ENCODE assay signal across 22 cellular contexts in genomic region chr3:106683931-106684330, GRCh38.
A peak's percentile ranks its signal among the peaks of the same experiment; 100 is the strongest.
DNase-seq lines count a peak whose midpoint lies in the region; ATAC-seq and TF ChIP-seq lines count a peak whose summit lies in the region.
"Had no signal": no experiment of that assay in that cellular context is flagged by ENCODE, and none has a peak within 500 bp of the region (broad histone marks: within the 10 kb centered on the region; RNA-seq: fewer than 3 reads in every experiment).

No MANE protein-coding gene starts in this region.

- H3K79me2 ChIP-seq in smooth muscle cell (ENCODE audit: low read depth) = no peaks in the 10 kb centered on the region

- H3K27me3 ChIP-seq in smooth muscle cell (ENCODE audit: low read depth) = no peaks in the 10 kb centered on the region
- H3K27me3 ChIP-seq: BE2C had no signal

- peaks cover 19% of the 10 kb centered on the region for H3K27me3 Mint-ChIP-seq in activated T-cell treated with anti-CD3 and anti-CD28 coated beads, Interleukin-2, amount 50 U/mL, for 4 hours (ENCODE audit: low read depth)
- H3K27me3 Mint-ChIP-seq: IgD-negative memory B cell had no signal

- no peaks in the 10 kb centered on the region for H3K9me3 ChIP-seq in smooth muscle cell (replicated peaks; ENCODE audit: low read depth)
- H3K9me3 ChIP-seq: BE2C had no signal

- no peak overlapping the region for H3K4me2 ChIP-seq in smooth muscle cell

- H3K36me3 ChIP-seq in smooth muscle cell (ENCODE audit: low read depth) = no peaks in the 10 kb centered on the region
- H3K36me3 ChIP-seq: BE2C had no signal

- no peak overlapping the region for H3K4me3 ChIP-seq in smooth muscle cell

- no peak overlapping the region for H2AFZ ChIP-seq in smooth muscle cell (ENCODE audit: low read depth)

- peaks cover 3% of the 10 kb centered on the region for H3F3A ChIP-seq in smooth muscle cell (ENCODE audit: low read depth)

- H3K4me1 Mint-ChIP-seq in activated T-cell treated with anti-CD3 and anti-CD28 coated beads, Interleukin-2, amount 50 U/mL, for 4 hours (ENCODE audit: low read depth) = no peaks in the 10 kb centered on the region
- H3K4me1 Mint-ChIP-seq: IgD-negative memory B cell had no signal

- no peak for TF ChIP-seq CTCF in GM20000 (IDR thresholded peaks at IDR 0.05; ENCODE audit: extremely low read depth, missing control alignments)
- no peak for TF ChIP-seq CTCF in smooth muscle cell (IDR thresholded peaks at IDR 0.05; ENCODE audit: borderline replicate concordance, insufficient read depth, poor library complexity, severe bottlenecking)

- peak overlapping the region; percentile 78 for H3K27ac ChIP-seq in epithelial cell of prostate
- no peak overlapping the region for H3K27ac ChIP-seq in smooth muscle cell (ENCODE audit: low read depth)
- H3K27ac ChIP-seq: 22Rv1 had no signal

- no peak for ATAC-seq in activated T-cell treated with anti-CD3 and anti-CD28 coated beads, Interleukin-2, amount 50 U/mL, for 4 hours

- H3K4me1 ChIP-seq in smooth muscle cell (ENCODE audit: low read depth) = no peaks in the 10 kb centered on the region
- H3K4me1 ChIP-seq: BE2C had no signal

- H4K20me1 ChIP-seq in smooth muscle cell (ENCODE audit: low read depth) = no peaks in the 10 kb centered on the region

- no peak overlapping the region for H3K9ac ChIP-seq in smooth muscle cell (ENCODE audit: low read depth)

- DNase-seq in DMS 273 (lab: John Stamatoyannopoulos, UW; ENCODE audit: unreplicated experiment) (peak; percentile 11), DMS 273 treated with DMSO at 0.1 percent for 48 hours (lab: John Stamatoyannopoulos, UW) (no peak), NCI-H69 (lab: John Stamatoyannopoulos, UW) (peak; percentile 27), epithelial cell of prostate (ENCODE audit: low read depth, low spot score) (no peak), GM20000 (ENCODE audit: low spot score) (no peak), smooth muscle cell (lab: John Stamatoyannopoulos, UW; ENCODE audit: unreplicated experiment) (no peak)
- no peak for DNase-seq in central memory CD4-positive, alpha-beta T cell
- no peak for DNase-seq in activated T-cell treated with anti-CD3 and anti-CD28 coated beads, Interleukin-2, amount 50 U/mL, for 4 hours
- DNase-seq: BE2C; CD4-positive, alpha-beta T cell; DMS53; EL; HFFc6; NCI-H187; NCI-H2107; NCI-H510A treated with DMSO at 0.1 percent for 48 hours; NCI-H82; OCI-M1; RPMI8226 had no signal

- no peak overlapping the region for H3K4me3 Mint-ChIP-seq in activated T-cell treated with anti-CD3 and anti-CD28 coated beads, Interleukin-2, amount 50 U/mL, for 4 hours
- H3K4me3 Mint-ChIP-seq: CD4-positive, alpha-beta T cell; HFFc6; IgD-negative memory B cell; T-helper 1 cell treated with Interleukin-12 subunit alpha and Interleukin-12 subunit beta and Interleukin-4 antibody, amounts not matched to agents 30 μg/mL and 1 μg/mL, for 36 hours had no signal

- no peaks in the 10 kb centered on the region for H3K36me3 Mint-ChIP-seq in activated T-cell treated with anti-CD3 and anti-CD28 coated beads, Interleukin-2, amount 50 U/mL, for 4 hours (ENCODE audit: insufficient read depth)

- no peaks in the 10 kb centered on the region for H3K9me3 Mint-ChIP-seq in activated T-cell treated with anti-CD3 and anti-CD28 coated beads, Interleukin-2, amount 50 U/mL, for 4 hours
- H3K9me3 Mint-ChIP-seq: CD4-positive, alpha-beta T cell; HFFc6; IgD-negative memory B cell; T-helper 1 cell treated with Interleukin-12 subunit alpha and Interleukin-12 subunit beta and Interleukin-4 antibody, amounts not matched to agents 30 μg/mL and 1 μg/mL, for 36 hours had no signal

Comparison
In these comparisons a context has a peak if more than half of its experiments do, and no peak if none do; other contexts are left out.
1. DNase-seq: peak in DMS 273 (single experiment) and NCI-H69 (single experiment); none in DMS 273 treated with DMSO at 0.1 percent for 48 hours (single experiment), epithelial cell of prostate (single experiment), central memory CD4-positive, alpha-beta T cell (single experiment), GM20000 (single experiment), activated T-cell treated with anti-CD3 and anti-CD28 coated beads, Interleukin-2, amount 50 U/mL, for 4 hours (single experiment) and smooth muscle cell (single experiment).